Comparison of ENCODE assay signal across 24 cellular contexts in genomic region chr21:38392722-38393121, GRCh38.
"Had no signal": no experiment of that assay in that cellular context is flagged by ENCODE, and none has a peak within 500 bp of the region (broad histone marks: within the 10 kb centered on the region; RNA-seq: fewer than 3 reads in every experiment).

No MANE protein-coding gene starts in this region.

- H3K79me2 ChIP-seq: parathyroid adenoma had no signal

- H3K4me1 Mint-ChIP-seq: immature natural killer cell; natural killer cell; neural crest cell; stimulated activated naive B cell treated with anti-CD40 and anti-IgM and Interleukin-4, amounts not matched to agents 10 μg/mL and 1 μg/mL and 100 μg/mL, for 72 hours had no signal

- H3K9ac ChIP-seq: parathyroid adenoma had no signal

- H3K4me3 ChIP-seq: coronary artery, esophagus squamous epithelium, left ventricle myocardium inferior, lower lobe of right lung, right lobe of liver, transverse colon, upper lobe of right lung, uterus had no signal

- H2AFZ ChIP-seq: parathyroid adenoma had no signal

- H3K27ac Mint-ChIP-seq: immature natural killer cell; natural killer cell; progenitor cell of endocrine pancreas; stimulated activated naive B cell treated with anti-CD40 and anti-IgM and Interleukin-4, amounts not matched to agents 10 μg/mL and 1 μg/mL and 100 μg/mL, for 72 hours; stimulated activated naive CD8-positive, alpha-beta T cell treated with anti-CD3 and anti-CD28 coated beads, Interleukin-15, Interleukin-2, amounts not matched to agents 100 ng/mL and 50 ng/mL, for 24 hours had no signal

- H3K27ac ChIP-seq: coronary artery, esophagus squamous epithelium, left ventricle myocardium inferior, lower lobe of right lung, parathyroid adenoma, right lobe of liver, transverse colon, upper lobe of right lung, uterus had no signal

- H3K27me3 ChIP-seq: esophagus squamous epithelium, right lobe of liver, transverse colon, upper lobe of right lung, uterus had no signal

- DNase-seq: dermis blood vessel endothelial cell; effector memory CD4-positive, alpha-beta T cell; erythroblast; esophagus squamous epithelium; hypothalamus; immature natural killer cell; islet precursor cell; kidney glomerular epithelial cell; left colon; left ventricle myocardium inferior; lower lobe of right lung; natural killer cell; right lobe of liver; stimulated activated CD4-positive, alpha-beta T cell treated with anti-CD3 and anti-CD28 coated beads, Interleukin-15, amount 100 ng/mL, for 24 hours; stimulated activated CD4-positive, alpha-beta T cell treated with anti-CD3 and anti-CD28 coated beads, Interleukin-2, amount 100 ng/mL, for 48 hours; stimulated activated naive B cell treated with anti-CD40 and anti-IgM and Interleukin-4, amounts not matched to agents 10 μg/mL and 1 μg/mL and 100 μg/mL, for 72 hours; transverse colon; upper lobe of right lung; uterus had no signal

- H3K36me3 ChIP-seq: left ventricle myocardium inferior, lower lobe of right lung, right lobe of liver, transverse colon, upper lobe of right lung, uterus had no signal

- H3K36me3 Mint-ChIP-seq: immature natural killer cell; natural killer cell; stimulated activated naive B cell treated with anti-CD40 and anti-IgM and Interleukin-4, amounts not matched to agents 10 μg/mL and 1 μg/mL and 100 μg/mL, for 72 hours had no signal

- H3K4me1 ChIP-seq: esophagus squamous epithelium, parathyroid adenoma, right lobe of liver, transverse colon, upper lobe of right lung, uterus had no signal

- H3K4me3 Mint-ChIP-seq: immature natural killer cell; natural killer cell; neural crest cell; stimulated activated naive B cell treated with anti-CD40 and anti-IgM and Interleukin-4, amounts not matched to agents 10 μg/mL and 1 μg/mL and 100 μg/mL, for 72 hours; stimulated activated naive CD8-positive, alpha-beta T cell treated with anti-CD3 and anti-CD28 coated beads, Interleukin-15, Interleukin-2, amounts not matched to agents 100 ng/mL and 50 ng/mL, for 24 hours had no signal

- ATAC-seq: left colon; lower lobe of right lung; natural killer cell; right lobe of liver; stimulated activated naive B cell treated with anti-CD40 and anti-IgM and Interleukin-4, amounts not matched to agents 10 μg/mL and 1 μg/mL and 100 μg/mL, for 72 hours; upper lobe of right lung had no signal

- H3K9me3 Mint-ChIP-seq: immature natural killer cell; natural killer cell; neural crest cell; stimulated activated naive B cell treated with anti-CD40 and anti-IgM and Interleukin-4, amounts not matched to agents 10 μg/mL and 1 μg/mL and 100 μg/mL, for 72 hours; stimulated activated naive CD8-positive, alpha-beta T cell treated with anti-CD3 and anti-CD28 coated beads, Interleukin-15, Interleukin-2, amounts not matched to agents 100 ng/mL and 50 ng/mL, for 24 hours had no signal

- H3K9me3 ChIP-seq: esophagus squamous epithelium, left ventricle myocardium inferior, lower lobe of right lung, right lobe of liver, transverse colon, upper lobe of right lung, uterus had no signal
